12 cellular contexts compared by ENCODE assay signal in the genomic region with DNA sequence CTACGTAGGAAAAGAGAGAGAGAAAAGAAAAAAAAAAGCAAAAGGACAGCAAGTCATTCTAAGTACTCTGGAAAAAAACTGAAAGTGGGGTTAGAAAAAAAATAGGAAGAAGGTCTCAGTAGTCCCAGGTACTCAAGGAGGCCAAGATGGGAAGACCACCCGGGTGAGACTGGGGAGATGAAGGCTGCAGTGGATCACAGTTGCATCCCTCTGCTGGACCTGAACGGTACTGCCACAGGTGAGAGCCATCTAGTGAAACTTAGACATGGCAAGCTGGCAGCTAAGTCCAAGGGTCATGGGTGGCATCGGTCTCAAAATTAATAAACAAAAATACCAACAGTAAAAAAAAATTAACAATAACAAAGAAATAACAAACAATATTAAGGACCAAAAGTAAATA. TPM values are rescaled to one million over a fixed set of nuclear protein-coding genes. Genes with fewer than 3 reads are reported as not detected.
DNase-seq lines count a peak whose midpoint lies in the region; ATAC-seq, FAIRE-seq and TF ChIP-seq lines count a peak whose summit lies in the region.
"Had no signal": no experiment of that assay in that cellular context is flagged by ENCODE, and none has a peak within 500 bp of the region (broad histone marks: within the 10 kb centered on the region; RNA-seq: fewer than 3 reads in every experiment).

No MANE protein-coding gene starts in this region.

- no peak for ATAC-seq in activated naive CD8-positive, alpha-beta T cell treated with anti-CD3 and anti-CD28 coated beads, Interleukin-2, amount 50 U/mL, for 24 hours
- ATAC-seq in GM19023 (IDR thresholded peaks at IDR 0.05; ENCODE audit: unreplicated experiment) (no peak), HG03095 (IDR thresholded peaks at IDR 0.05; ENCODE audit: unreplicated experiment) (no peak)

- H3K27me3 ChIP-seq in bronchial epithelial cell (ENCODE audit: control insufficient read depth, insufficient read depth, low read length): no peaks in the 10 kb centered on the region

- H3K4me3 Mint-ChIP-seq in activated naive CD8-positive, alpha-beta T cell treated with anti-CD3 and anti-CD28 coated beads, Interleukin-2, amount 50 U/mL, for 24 hours: no peak overlapping the region
- H3K4me3 Mint-ChIP-seq in activated naive CD8-positive, alpha-beta T cell treated with anti-CD3 and anti-CD28 coated beads for 36 hours: no peak overlapping the region
- H3K4me3 Mint-ChIP-seq in progenitor cell of endocrine pancreas (ENCODE audit: low read depth): no peak overlapping the region

- H3K9me3 Mint-ChIP-seq in activated naive CD8-positive, alpha-beta T cell treated with anti-CD3 and anti-CD28 coated beads, Interleukin-2, amount 50 U/mL, for 24 hours: peaks cover 53% of the 10 kb centered on the region
- H3K9me3 Mint-ChIP-seq in activated naive CD8-positive, alpha-beta T cell treated with anti-CD3 and anti-CD28 coated beads for 36 hours: peaks cover 42% of the 10 kb centered on the region
- H3K9me3 Mint-ChIP-seq in progenitor cell of endocrine pancreas (ENCODE audit: low read depth): peaks cover 56% of the 10 kb centered on the region

- no peaks in the 10 kb centered on the region for H3K4me1 Mint-ChIP-seq in activated naive CD8-positive, alpha-beta T cell treated with anti-CD3 and anti-CD28 coated beads, Interleukin-2, amount 50 U/mL, for 24 hours
- H3K4me1 Mint-ChIP-seq in activated naive CD8-positive, alpha-beta T cell treated with anti-CD3 and anti-CD28 coated beads for 36 hours: no peaks in the 10 kb centered on the region
- no peaks in the 10 kb centered on the region for H3K4me1 Mint-ChIP-seq in progenitor cell of endocrine pancreas (ENCODE audit: low read depth)

- peak; percentile 14 for DNase-seq in activated naive CD8-positive, alpha-beta T cell treated with anti-CD3 and anti-CD28 coated beads, Interleukin-2, amount 50 U/mL, for 24 hours
- DNase-seq in activated naive CD8-positive, alpha-beta T cell treated with anti-CD3 and anti-CD28 coated beads for 36 hours: no peak
- no peak for DNase-seq in bronchial epithelial cell (ENCODE audit: low read depth)
- no peak for DNase-seq in progenitor cell of endocrine pancreas (ENCODE audit: low spot score, unreplicated experiment)
- no peak for DNase-seq in NCI-H1436 (lab: John Stamatoyannopoulos, UW)
- DNase-seq: stimulated activated naive CD4-positive, alpha-beta T cell treated with Interleukin-2 at 50 U/mL for 16 hours had no signal

- peaks cover 7% of the 10 kb centered on the region for H3K36me3 Mint-ChIP-seq in activated naive CD8-positive, alpha-beta T cell treated with anti-CD3 and anti-CD28 coated beads, Interleukin-2, amount 50 U/mL, for 24 hours (ENCODE audit: low read depth)
- H3K36me3 Mint-ChIP-seq in activated naive CD8-positive, alpha-beta T cell treated with anti-CD3 and anti-CD28 coated beads for 36 hours: peaks cover 12% of the 10 kb centered on the region
- H3K36me3 Mint-ChIP-seq in progenitor cell of endocrine pancreas (ENCODE audit: insufficient read depth): peaks cover 2% of the 10 kb centered on the region

- H3K4me3 ChIP-seq in bronchial epithelial cell (ENCODE audit: low read depth, low read length): no peak overlapping the region

- TF ChIP-seq CTCF in LNCAP (IDR thresholded peaks at IDR 0.05): peak; percentile 25; the same call in 1 of the 2 replicates
- TF ChIP-seq CTCF in bronchial epithelial cell (IDR thresholded peaks at IDR 0.05; ENCODE audit: insufficient read depth, low read length, severe bottlenecking): peak; percentile 29
- peak; percentile 18 for TF ChIP-seq CTCF in progenitor cell of endocrine pancreas (IDR thresholded peaks at IDR 0.05; ENCODE audit: unreplicated experiment)

- H3K27me3 Mint-ChIP-seq in activated naive CD8-positive, alpha-beta T cell treated with anti-CD3 and anti-CD28 coated beads, Interleukin-2, amount 50 U/mL, for 24 hours: no peaks in the 10 kb centered on the region
- no peaks in the 10 kb centered on the region for H3K27me3 Mint-ChIP-seq in activated naive CD8-positive, alpha-beta T cell treated with anti-CD3 and anti-CD28 coated beads for 36 hours
- H3K27me3 Mint-ChIP-seq in progenitor cell of endocrine pancreas: no peaks in the 10 kb centered on the region

- H3K36me3 ChIP-seq in bronchial epithelial cell (ENCODE audit: control insufficient read depth, insufficient read depth, low read length): no peaks in the 10 kb centered on the region

- no peak for FAIRE-seq in bronchial epithelial cell (lab: Jason Lieb, UNC)
- FAIRE-seq: endothelial cell of umbilical vein, G401.6 had no signal

- no peak overlapping the region for H3K27ac Mint-ChIP-seq in activated naive CD8-positive, alpha-beta T cell treated with anti-CD3 and anti-CD28 coated beads, Interleukin-2, amount 50 U/mL, for 24 hours
- H3K27ac Mint-ChIP-seq in activated naive CD8-positive, alpha-beta T cell treated with anti-CD3 and anti-CD28 coated beads for 36 hours: no peak overlapping the region
- no peak overlapping the region for H3K27ac Mint-ChIP-seq in progenitor cell of endocrine pancreas
- H3K27ac Mint-ChIP-seq: activated T-helper 2 cell treated with anti-CD3 and anti-CD28 coated beads, Interferon-gamma antibody, Interleukin-2, Interleukin-4, amounts not matched to agents 10 μg/mL and 5 μg/mL and 100 μg/mL, durations not matched to agents 14 hours and 24 hours and 36 hours had no signal

RNA-seq across cellular contexts. Expression of gene ZNF91, which starts 41.0 kb away (rescaled TPM):
- total RNA-seq in activated naive CD8-positive, alpha-beta T cell treated with anti-CD3 and anti-CD28 coated beads for 36 hours: 10 to 100 TPM; 25.3 to 29.1 TPM
- 7.9 and 12.8 TPM in 2 replicates for total RNA-seq in bronchial epithelial cell
- 149 TPM in 2 replicates for total RNA-seq in progenitor cell of endocrine pancreas
